Comparison of ENCODE assay signal across 8 cellular contexts in genomic region chr16:53130193-53131049, GRCh38.
DNase-seq lines count a peak whose midpoint lies in the region; ATAC-seq lines count a peak whose summit lies in the region.

No MANE protein-coding gene starts in this region.

- no peaks in the 10 kb centered on the region for H3K36me3 ChIP-seq in rectal smooth muscle tissue (ENCODE audit: control insufficient read depth, insufficient read depth, low read length)
- no peaks in the 10 kb centered on the region for H3K36me3 ChIP-seq in aorta (ENCODE audit: control insufficient read depth in 1 of 2, insufficient read depth in 2 of 2, low read length in 1 of 2)

- H3K27ac Mint-ChIP-seq in T-helper 17 cell, result peak overlapping the region; percentile 87

- H3K4me1 Mint-ChIP-seq in T-helper 17 cell, result peaks cover 21% of the 10 kb centered on the region

- WGBS in aorta, 2 donors, result 0 to 1% methylated on average over 68 to 109 of the region's 109 CpGs

- H3K27me3 Mint-ChIP-seq in T-helper 17 cell, result no peaks in the 10 kb centered on the region

- no peaks in the 10 kb centered on the region for H3K36me3 Mint-ChIP-seq in T-helper 17 cell (ENCODE audit: low read depth)

- H3K4me1 ChIP-seq in rectal smooth muscle tissue (ENCODE audit: control insufficient read depth, insufficient read depth, low read length), result peaks cover 10% of the 10 kb centered on the region
- no peaks in the 10 kb centered on the region for H3K4me1 ChIP-seq in aorta (ENCODE audit: control insufficient read depth in 1 of 2, insufficient read depth in 2 of 2, low read length in 2 of 2)

- DNase-seq in NCI-H1694 treated with DMSO at 0.1 percent for 48 hours (lab: John Stamatoyannopoulos, UW) (peak; percentile 79), T-helper 17 cell (peak; percentile 89 to 95 (median 95)), anterior cingulate cortex (lab: John Stamatoyannopoulos, UW) (peak; percentile 53 to 100 (median 95)), hepatic stellate cell (ENCODE audit: low spot score) (peak; percentile 98), aorta (peak; percentile 99)

- H3K4me3 ChIP-seq in rectal smooth muscle tissue (ENCODE audit: low read length), result peak overlapping the region; percentile 87
- peak overlapping the region; percentile 96 for H3K4me3 ChIP-seq in aorta (ENCODE audit: low read length in 2 of 2)

- peak overlapping the region; percentile 91 for H3K4me3 Mint-ChIP-seq in T-helper 17 cell

- H3K27ac ChIP-seq in rectal smooth muscle tissue (ENCODE audit: low read depth, low read length), result peak overlapping the region; percentile 93
- H3K27ac ChIP-seq in aorta (ENCODE audit: low read depth in 1 of 2, low read length in 2 of 2), result peak overlapping the region; percentile 89 to 98

- H3K9me3 ChIP-seq in T-helper 17 cell (ENCODE audit: control insufficient read depth, low read length, poor library complexity, severe bottlenecking), result no peaks in the 10 kb centered on the region
- no peaks in the 10 kb centered on the region for H3K9me3 ChIP-seq in aorta (ENCODE audit: control insufficient read depth, low read length)

- peak overlapping the region; percentile 90 for H3K9ac ChIP-seq in rectal smooth muscle tissue (ENCODE audit: low read length)

- ATAC-seq in GM18502 (IDR thresholded peaks at IDR 0.05; ENCODE audit: poor library complexity, unreplicated experiment) (peak; percentile 83), HG02943 (IDR thresholded peaks at IDR 0.05; ENCODE audit: low read depth, unreplicated experiment) (peak; percentile 86), T-helper 17 cell (peak; percentile 91), aorta (ENCODE audit: low FRiP score) (peak; percentile 97)

- H3K27me3 ChIP-seq in rectal smooth muscle tissue (ENCODE audit: control insufficient read depth, insufficient read depth, low read length) (no peaks in the 10 kb centered on the region), aorta (ENCODE audit: control insufficient read depth in 1 of 2, insufficient read depth in 2 of 2, low read length in 1 of 2) (no peaks in the 10 kb centered on the region)

- intact Hi-C loops in aorta (cut with DNase I), result loop anchor here (2.0 to 5.0 kb wide), 4 partner anchors 30 to 77 kb away; partner anchors contain the start of gene CHD9 (in 1 of the 2)

Comparison
In these comparisons a context has a peak if more than half of its experiments do, and no peak if none do; other contexts are left out.
1. Peak in every context shown above with its lines: DNase-seq, ATAC-seq, H3K4me3 ChIP-seq and H3K27ac ChIP-seq.